1 cellular context compared by ENCODE assay signal in the genomic region with DNA sequence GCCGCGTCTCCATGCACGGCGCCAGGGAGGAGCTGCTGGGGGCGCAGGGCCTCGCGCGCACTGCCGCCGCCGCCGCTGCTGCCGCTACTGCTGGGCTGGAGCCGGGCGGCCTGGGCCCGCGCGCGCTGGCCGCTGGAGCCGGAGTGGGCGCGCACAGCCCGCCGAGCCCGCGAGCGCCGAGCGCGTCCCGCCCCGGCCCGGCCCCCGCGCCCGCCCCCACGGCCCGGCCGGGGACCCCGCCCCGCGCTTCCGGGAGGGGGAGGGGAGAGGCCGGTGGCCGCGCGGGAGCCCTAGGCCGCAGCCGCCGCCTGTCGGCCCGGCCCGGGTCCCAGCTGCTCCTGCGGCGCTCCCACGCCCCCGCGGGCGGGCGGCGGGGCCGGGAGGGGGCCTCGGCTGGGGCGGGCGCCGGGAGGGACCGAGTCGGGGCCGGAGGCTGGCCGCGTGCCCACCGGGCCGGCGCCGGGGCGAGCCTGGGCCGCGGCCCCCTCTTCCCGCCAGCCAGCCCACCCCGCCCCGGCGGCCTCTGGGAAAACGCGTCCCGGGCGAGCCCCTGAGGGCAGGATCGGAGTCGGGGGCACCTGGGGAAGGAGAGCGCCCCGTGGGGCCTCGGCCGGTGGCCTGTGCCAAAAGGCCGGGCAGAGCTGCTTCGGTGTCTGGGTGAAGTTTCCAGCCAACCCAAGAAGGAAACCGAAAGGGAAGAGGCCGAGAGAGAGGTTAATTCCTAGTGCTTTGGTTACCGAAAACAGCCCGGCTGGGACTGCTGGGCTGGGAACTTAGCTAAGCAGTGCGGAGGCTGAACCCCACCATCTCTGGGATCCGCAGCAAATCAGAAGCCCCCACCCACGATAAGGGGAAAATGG.
A peak's percentile ranks its signal among the peaks of the same experiment; 100 is the strongest.
TF ChIP-seq lines count a peak whose summit lies in the region.

A gene (minus strand): TSS at position 145 of the 860 bp plus-strand sequence. CDS start 321 bp downstream, outside the sequence.

TF ChIP-seq in K562, 482 proteins besides CTCF, POLR2A, EP300 and RAD21 (continued from another document):
- TF ChIP-seq ZKSCAN3 (CRISPR knock-in tag; IDR thresholded peaks at IDR 0.05) (no peak), PHF8 (IDR thresholded peaks at IDR 0.05; ENCODE audit: borderline replicate concordance, low read length) (peak; percentile 38; the same call in 1 of the 2 replicates), XRCC4 (IDR thresholded peaks at IDR 0.05; ENCODE audit: extremely low read depth, insufficient read depth, insufficient read length) (no peak), TBP (optimal IDR thresholded peaks at IDR 0.05; ENCODE audit: low read depth, low read length) (peak; percentile 37), POLR2G (IDR thresholded peaks at IDR 0.05; ENCODE audit: low read depth, low read length) (peak; percentile 78), GABPA (tag; conservative IDR thresholded peaks at IDR 0.05; ENCODE audit: low read depth) (peak; percentile 63), ZNF75A (CRISPR knock-in tag; IDR thresholded peaks at IDR 0.05) (no peak), MCM2 (IDR thresholded peaks at IDR 0.05; ENCODE audit: low read depth) (no peak), CCNT2 (IDR thresholded peaks at IDR 0.05; ENCODE audit: borderline replicate concordance, extremely low read depth, insufficient read length, low read depth, low read length) (peak; percentile 78), TAL1 (IDR thresholded peaks at IDR 0.05) (no peak), SIN3A (IDR thresholded peaks at IDR 0.05; ENCODE audit: borderline replicate concordance in 2 of 2, control insufficient read depth in 1 of 2, low read depth in 2 of 2, low read length in 2 of 2) (peak in 1 of 2 experiments; percentile 30; a peak in 1 of 4 replicates), KDM5B (IDR thresholded peaks at IDR 0.05; ENCODE audit: insufficient replicate concordance, low read depth, low read length) (peak; percentile 50), TAF1 (IDR thresholded peaks at IDR 0.05; ENCODE audit: control insufficient read depth, extremely low read depth, insufficient read depth, low read length, severe bottlenecking) (peak; percentile 74), JUND (IDR thresholded peaks at IDR 0.05; ENCODE audit: borderline replicate concordance, low read depth, low read length) (no peak), JUND (tag; IDR thresholded peaks at IDR 0.05; ENCODE audit: borderline replicate concordance, low read depth, low read length) (no peak), ZFX (CRISPR knock-in tag; IDR thresholded peaks at IDR 0.05) (peak; percentile 68), ZNF79 (CRISPR knock-in tag; IDR thresholded peaks at IDR 0.05; ENCODE audit: low read depth) (no peak), RBFOX2 (IDR thresholded peaks at IDR 0.05; ENCODE audit: low read depth, low read length) (peak; percentile 34), CAMTA2 (CRISPR knock-in tag; conservative IDR thresholded peaks at IDR 0.05) (no peak), ELF1 (tag; IDR thresholded peaks at IDR 0.05) (peak; percentile 90), DDX20 (tag; IDR thresholded peaks at IDR 0.05; ENCODE audit: low read depth) (no peak), NR2C2 (CRISPR knock-in tag; IDR thresholded peaks at IDR 0.05) (no peak), NR2C2 (tag; IDR thresholded peaks at IDR 0.05) (peak; percentile 56; the same call in 1 of the 2 replicates), ZBTB7A (IDR thresholded peaks at IDR 0.05; ENCODE audit: borderline replicate concordance, control insufficient read depth, low read depth, low read length) (peak; percentile 70; the same call in 1 of the 2 replicates), JUNB (CRISPR knock-in tag; conservative IDR thresholded peaks at IDR 0.05) (no peak)
- TF ChIP-seq, protein P1, sequence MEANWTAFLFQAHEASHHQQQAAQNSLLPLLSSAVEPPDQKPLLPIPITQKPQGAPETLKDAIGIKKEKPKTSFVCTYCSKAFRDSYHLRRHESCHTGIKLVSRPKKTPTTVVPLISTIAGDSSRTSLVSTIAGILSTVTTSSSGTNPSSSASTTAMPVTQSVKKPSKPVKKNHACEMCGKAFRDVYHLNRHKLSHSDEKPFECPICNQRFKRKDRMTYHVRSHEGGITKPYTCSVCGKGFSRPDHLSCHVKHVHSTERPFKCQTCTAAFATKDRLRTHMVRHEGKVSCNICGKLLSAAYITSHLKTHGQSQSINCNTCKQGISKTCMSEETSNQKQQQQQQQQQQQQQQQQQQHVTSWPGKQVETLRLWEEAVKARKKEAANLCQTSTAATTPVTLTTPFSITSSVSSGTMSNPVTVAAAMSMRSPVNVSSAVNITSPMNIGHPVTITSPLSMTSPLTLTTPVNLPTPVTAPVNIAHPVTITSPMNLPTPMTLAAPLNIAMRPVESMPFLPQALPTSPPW (CRISPR knock-in tag; IDR thresholded peaks at IDR 0.05), result peak; percentile 93
- TF ChIP-seq, protein P2, sequence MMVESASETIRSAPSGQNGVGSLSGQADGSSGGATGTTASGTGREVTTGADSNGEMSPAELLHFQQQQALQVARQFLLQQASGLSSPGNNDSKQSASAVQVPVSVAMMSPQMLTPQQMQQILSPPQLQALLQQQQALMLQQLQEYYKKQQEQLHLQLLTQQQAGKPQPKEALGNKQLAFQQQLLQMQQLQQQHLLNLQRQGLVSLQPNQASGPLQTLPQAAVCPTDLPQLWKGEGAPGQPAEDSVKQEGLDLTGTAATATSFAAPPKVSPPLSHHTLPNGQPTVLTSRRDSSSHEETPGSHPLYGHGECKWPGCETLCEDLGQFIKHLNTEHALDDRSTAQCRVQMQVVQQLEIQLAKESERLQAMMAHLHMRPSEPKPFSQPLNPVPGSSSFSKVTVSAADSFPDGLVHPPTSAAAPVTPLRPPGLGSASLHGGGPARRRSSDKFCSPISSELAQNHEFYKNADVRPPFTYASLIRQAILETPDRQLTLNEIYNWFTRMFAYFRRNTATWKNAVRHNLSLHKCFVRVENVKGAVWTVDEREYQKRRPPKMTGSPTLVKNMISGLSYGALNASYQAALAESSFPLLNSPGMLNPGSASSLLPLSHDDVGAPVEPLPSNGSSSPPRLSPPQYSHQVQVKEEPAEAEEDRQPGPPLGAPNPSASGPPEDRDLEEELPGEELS (CRISPR knock-in tag; IDR thresholded peaks at IDR 0.05; ENCODE audit: borderline replicate concordance), result no peak
- TF ChIP-seq, protein P3, sequence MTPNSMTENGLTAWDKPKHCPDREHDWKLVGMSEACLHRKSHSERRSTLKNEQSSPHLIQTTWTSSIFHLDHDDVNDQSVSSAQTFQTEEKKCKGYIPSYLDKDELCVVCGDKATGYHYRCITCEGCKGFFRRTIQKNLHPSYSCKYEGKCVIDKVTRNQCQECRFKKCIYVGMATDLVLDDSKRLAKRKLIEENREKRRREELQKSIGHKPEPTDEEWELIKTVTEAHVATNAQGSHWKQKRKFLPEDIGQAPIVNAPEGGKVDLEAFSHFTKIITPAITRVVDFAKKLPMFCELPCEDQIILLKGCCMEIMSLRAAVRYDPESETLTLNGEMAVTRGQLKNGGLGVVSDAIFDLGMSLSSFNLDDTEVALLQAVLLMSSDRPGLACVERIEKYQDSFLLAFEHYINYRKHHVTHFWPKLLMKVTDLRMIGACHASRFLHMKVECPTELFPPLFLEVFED (CRISPR knock-in tag; conservative IDR thresholded peaks at IDR 0.05), result no peak
- TF ChIP-seq, protein P4, sequence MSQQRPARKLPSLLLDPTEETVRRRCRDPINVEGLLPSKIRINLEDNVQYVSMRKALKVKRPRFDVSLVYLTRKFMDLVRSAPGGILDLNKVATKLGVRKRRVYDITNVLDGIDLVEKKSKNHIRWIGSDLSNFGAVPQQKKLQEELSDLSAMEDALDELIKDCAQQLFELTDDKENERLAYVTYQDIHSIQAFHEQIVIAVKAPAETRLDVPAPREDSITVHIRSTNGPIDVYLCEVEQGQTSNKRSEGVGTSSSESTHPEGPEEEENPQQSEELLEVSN (IDR thresholded peaks at IDR 0.05; ENCODE audit: borderline replicate concordance in 1 of 2, extremely low read depth in 1 of 2, insufficient read depth in 1 of 2, insufficient read length in 1 of 2, low read depth in 1 of 2, low read length in 1 of 2, poor library complexity in 1 of 2, severe bottlenecking in 1 of 2), result peak in 1 of 2 experiments; percentile 42
- TF ChIP-seq, protein P5, sequence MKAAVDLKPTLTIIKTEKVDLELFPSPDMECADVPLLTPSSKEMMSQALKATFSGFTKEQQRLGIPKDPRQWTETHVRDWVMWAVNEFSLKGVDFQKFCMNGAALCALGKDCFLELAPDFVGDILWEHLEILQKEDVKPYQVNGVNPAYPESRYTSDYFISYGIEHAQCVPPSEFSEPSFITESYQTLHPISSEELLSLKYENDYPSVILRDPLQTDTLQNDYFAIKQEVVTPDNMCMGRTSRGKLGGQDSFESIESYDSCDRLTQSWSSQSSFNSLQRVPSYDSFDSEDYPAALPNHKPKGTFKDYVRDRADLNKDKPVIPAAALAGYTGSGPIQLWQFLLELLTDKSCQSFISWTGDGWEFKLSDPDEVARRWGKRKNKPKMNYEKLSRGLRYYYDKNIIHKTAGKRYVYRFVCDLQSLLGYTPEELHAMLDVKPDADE (conservative IDR thresholded peaks at IDR 0.05; ENCODE audit: control insufficient read depth, low read depth, low read length), result 0 out of 2 replicates have a peak, but pooled peaks have one; percentile 64
- TF ChIP-seq, protein P6, sequence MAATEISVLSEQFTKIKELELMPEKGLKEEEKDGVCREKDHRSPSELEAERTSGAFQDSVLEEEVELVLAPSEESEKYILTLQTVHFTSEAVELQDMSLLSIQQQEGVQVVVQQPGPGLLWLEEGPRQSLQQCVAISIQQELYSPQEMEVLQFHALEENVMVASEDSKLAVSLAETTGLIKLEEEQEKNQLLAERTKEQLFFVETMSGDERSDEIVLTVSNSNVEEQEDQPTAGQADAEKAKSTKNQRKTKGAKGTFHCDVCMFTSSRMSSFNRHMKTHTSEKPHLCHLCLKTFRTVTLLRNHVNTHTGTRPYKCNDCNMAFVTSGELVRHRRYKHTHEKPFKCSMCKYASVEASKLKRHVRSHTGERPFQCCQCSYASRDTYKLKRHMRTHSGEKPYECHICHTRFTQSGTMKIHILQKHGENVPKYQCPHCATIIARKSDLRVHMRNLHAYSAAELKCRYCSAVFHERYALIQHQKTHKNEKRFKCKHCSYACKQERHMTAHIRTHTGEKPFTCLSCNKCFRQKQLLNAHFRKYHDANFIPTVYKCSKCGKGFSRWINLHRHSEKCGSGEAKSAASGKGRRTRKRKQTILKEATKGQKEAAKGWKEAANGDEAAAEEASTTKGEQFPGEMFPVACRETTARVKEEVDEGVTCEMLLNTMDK (IDR thresholded peaks at IDR 0.05; ENCODE audit: borderline replicate concordance, insufficient read depth, low read depth, low read length, poor library complexity, severe bottlenecking), result peak; percentile 56
- TF ChIP-seq, protein P7, sequence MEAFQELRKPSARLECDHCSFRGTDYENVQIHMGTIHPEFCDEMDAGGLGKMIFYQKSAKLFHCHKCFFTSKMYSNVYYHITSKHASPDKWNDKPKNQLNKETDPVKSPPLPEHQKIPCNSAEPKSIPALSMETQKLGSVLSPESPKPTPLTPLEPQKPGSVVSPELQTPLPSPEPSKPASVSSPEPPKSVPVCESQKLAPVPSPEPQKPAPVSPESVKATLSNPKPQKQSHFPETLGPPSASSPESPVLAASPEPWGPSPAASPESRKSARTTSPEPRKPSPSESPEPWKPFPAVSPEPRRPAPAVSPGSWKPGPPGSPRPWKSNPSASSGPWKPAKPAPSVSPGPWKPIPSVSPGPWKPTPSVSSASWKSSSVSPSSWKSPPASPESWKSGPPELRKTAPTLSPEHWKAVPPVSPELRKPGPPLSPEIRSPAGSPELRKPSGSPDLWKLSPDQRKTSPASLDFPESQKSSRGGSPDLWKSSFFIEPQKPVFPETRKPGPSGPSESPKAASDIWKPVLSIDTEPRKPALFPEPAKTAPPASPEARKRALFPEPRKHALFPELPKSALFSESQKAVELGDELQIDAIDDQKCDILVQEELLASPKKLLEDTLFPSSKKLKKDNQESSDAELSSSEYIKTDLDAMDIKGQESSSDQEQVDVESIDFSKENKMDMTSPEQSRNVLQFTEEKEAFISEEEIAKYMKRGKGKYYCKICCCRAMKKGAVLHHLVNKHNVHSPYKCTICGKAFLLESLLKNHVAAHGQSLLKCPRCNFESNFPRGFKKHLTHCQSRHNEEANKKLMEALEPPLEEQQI (IDR thresholded peaks at IDR 0.05), result no peak
- TF ChIP-seq, protein P8, sequence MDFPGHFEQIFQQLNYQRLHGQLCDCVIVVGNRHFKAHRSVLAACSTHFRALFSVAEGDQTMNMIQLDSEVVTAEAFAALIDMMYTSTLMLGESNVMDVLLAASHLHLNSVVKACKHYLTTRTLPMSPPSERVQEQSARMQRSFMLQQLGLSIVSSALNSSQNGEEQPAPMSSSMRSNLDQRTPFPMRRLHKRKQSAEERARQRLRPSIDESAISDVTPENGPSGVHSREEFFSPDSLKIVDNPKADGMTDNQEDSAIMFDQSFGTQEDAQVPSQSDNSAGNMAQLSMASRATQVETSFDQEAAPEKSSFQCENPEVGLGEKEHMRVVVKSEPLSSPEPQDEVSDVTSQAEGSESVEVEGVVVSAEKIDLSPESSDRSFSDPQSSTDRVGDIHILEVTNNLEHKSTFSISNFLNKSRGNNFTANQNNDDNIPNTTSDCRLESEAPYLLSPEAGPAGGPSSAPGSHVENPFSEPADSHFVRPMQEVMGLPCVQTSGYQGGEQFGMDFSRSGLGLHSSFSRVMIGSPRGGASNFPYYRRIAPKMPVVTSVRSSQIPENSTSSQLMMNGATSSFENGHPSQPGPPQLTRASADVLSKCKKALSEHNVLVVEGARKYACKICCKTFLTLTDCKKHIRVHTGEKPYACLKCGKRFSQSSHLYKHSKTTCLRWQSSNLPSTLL (IDR thresholded peaks at IDR 0.05), result no peak
- TF ChIP-seq, protein P9, sequence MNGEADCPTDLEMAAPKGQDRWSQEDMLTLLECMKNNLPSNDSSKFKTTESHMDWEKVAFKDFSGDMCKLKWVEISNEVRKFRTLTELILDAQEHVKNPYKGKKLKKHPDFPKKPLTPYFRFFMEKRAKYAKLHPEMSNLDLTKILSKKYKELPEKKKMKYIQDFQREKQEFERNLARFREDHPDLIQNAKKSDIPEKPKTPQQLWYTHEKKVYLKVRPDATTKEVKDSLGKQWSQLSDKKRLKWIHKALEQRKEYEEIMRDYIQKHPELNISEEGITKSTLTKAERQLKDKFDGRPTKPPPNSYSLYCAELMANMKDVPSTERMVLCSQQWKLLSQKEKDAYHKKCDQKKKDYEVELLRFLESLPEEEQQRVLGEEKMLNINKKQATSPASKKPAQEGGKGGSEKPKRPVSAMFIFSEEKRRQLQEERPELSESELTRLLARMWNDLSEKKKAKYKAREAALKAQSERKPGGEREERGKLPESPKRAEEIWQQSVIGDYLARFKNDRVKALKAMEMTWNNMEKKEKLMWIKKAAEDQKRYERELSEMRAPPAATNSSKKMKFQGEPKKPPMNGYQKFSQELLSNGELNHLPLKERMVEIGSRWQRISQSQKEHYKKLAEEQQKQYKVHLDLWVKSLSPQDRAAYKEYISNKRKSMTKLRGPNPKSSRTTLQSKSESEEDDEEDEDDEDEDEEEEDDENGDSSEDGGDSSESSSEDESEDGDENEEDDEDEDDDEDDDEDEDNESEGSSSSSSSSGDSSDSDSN (IDR thresholded peaks at IDR 0.05; ENCODE audit: borderline replicate concordance in 1 of 2, low read depth in 2 of 2, low read length in 2 of 2), result 0 out of 4 replicates have a peak, but pooled peaks have one; percentile 30 to 68
